In genomic region chr11:20154381-20154780, GRCh38 we compare ENCODE assay signal across 21 cellular contexts. TPM values are rescaled to one million over a fixed set of nuclear protein-coding genes. Genes with fewer than 3 reads are reported as not detected.
DNase-seq lines count a peak whose midpoint lies in the region; ATAC-seq and TF ChIP-seq lines count a peak whose summit lies in the region.
"Had no signal": no experiment of that assay in that cellular context is flagged by ENCODE, and none has a peak within 500 bp of the region (broad histone marks: within the 10 kb centered on the region; RNA-seq: fewer than 3 reads in every experiment).

No MANE protein-coding gene starts in this region.

- TF ChIP-seq CTCF in GM23338 (conservative IDR thresholded peaks at IDR 0.05; ENCODE audit: low read depth in 2 of 2) (no peak), SK-N-SH (IDR thresholded peaks at IDR 0.05) (no peak; the same call in 1 of the 2 replicates)
- TF ChIP-seq CTCF in CD8-positive, alpha-beta T cell (IDR thresholded peaks at IDR 0.05): no peak

- H3K9me3 ChIP-seq in SK-N-SH: no peaks in the 10 kb centered on the region
- no peaks in the 10 kb centered on the region for H3K9me3 ChIP-seq in CD8-positive, alpha-beta T cell (ENCODE audit: low read length)

- intact Hi-C loops in CD8-positive, alpha-beta T cell (cut with DNase I, micrococcal nuclease): loop anchor here in 1 of 2 experiments (10.0 kb wide), 1 partner anchor 210 kb away; the partner anchor contains the start of gene HTATIP2

- no peak overlapping the region for H3K4me3 Mint-ChIP-seq in GM23338
- H3K4me3 Mint-ChIP-seq in CD8-positive, alpha-beta T cell: no peak overlapping the region
- H3K4me3 Mint-ChIP-seq: activated CD4-positive, alpha-beta memory T cell treated with anti-CD3 and anti-CD28 coated beads, Interleukin-2, amount 10 ng/mL, durations not matched to agents 7 days and 5 days; activated naive CD8-positive, alpha-beta T cell treated with anti-CD3 and anti-CD28 coated beads, Interleukin-2, amount 10 ng/mL, durations not matched to agents 7 days and 5 days had no signal

- no peak for TF ChIP-seq EP300 in SK-N-SH (IDR thresholded peaks at IDR 0.05; ENCODE audit: borderline replicate concordance in 1 of 2, low read depth in 1 of 2, low read length in 1 of 2)

- H3K36me3 Mint-ChIP-seq in GM23338 (ENCODE audit: low read depth): no peaks in the 10 kb centered on the region; the same call in 2 of the 3 replicates
- H3K36me3 Mint-ChIP-seq in CD8-positive, alpha-beta T cell: no peaks in the 10 kb centered on the region

- H3K27me3 ChIP-seq in GM23338 (ENCODE audit: insufficient read depth): peaks cover 64% of the 10 kb centered on the region
- peaks cover 6% of the 10 kb centered on the region; the same call in 1 of the 2 replicates for H3K27me3 ChIP-seq in SK-N-SH (ENCODE audit: insufficient read depth)
- peaks cover 18% of the 10 kb centered on the region for H3K27me3 ChIP-seq in CD8-positive, alpha-beta T cell (ENCODE audit: insufficient read depth, low read length)

- H3K9ac ChIP-seq in SK-N-SH: no peak overlapping the region

- H3K4me2 ChIP-seq in GM23338 (no peak overlapping the region), SK-N-SH (no peak overlapping the region)

- H3K27ac Mint-ChIP-seq in GM23338: no peak overlapping the region
- H3K27ac Mint-ChIP-seq in CD8-positive, alpha-beta T cell: no peak overlapping the region
- H3K27ac Mint-ChIP-seq: activated CD4-positive, alpha-beta memory T cell treated with anti-CD3 and anti-CD28 coated beads, Interleukin-2, amount 10 ng/mL, durations not matched to agents 7 days and 5 days; activated naive CD8-positive, alpha-beta T cell treated with anti-CD3 and anti-CD28 coated beads, Interleukin-2, amount 10 ng/mL, durations not matched to agents 7 days and 5 days had no signal

- no peaks in the 10 kb centered on the region; the same call in 1 of the 2 replicates for H3K36me3 ChIP-seq in GM23338 (ENCODE audit: insufficient read depth)
- H3K36me3 ChIP-seq in SK-N-SH (replicated peaks in 1 of 2; ENCODE audit: control insufficient read depth in 1 of 2, insufficient read depth in 2 of 2, low read length in 1 of 2): no peaks in the 10 kb centered on the region
- H3K36me3 ChIP-seq in CD8-positive, alpha-beta T cell (ENCODE audit: insufficient read depth, low read length): no peaks in the 10 kb centered on the region
- H3K36me3 ChIP-seq: cardiac muscle cell, tibial nerve had no signal

- H3K27me3 Mint-ChIP-seq in GM23338 (ENCODE audit: insufficient read depth, low read depth, poor library complexity): peaks cover 55% of the 10 kb centered on the region
- H3K27me3 Mint-ChIP-seq in CD8-positive, alpha-beta T cell (ENCODE audit: low read depth): peaks cover 32% of the 10 kb centered on the region

- CTCF ChIA-PET in SK-N-SH (lab: Yijun Ruan, JAX): interaction anchor here (0.8 to 2.3 kb wide), 6 partner anchors 21 to 200 kb away, joined by 3 to 13 read pairs (median 3); no protein-coding TSS in a partner anchor
- CTCF ChIA-PET in CD8-positive, alpha-beta T cell (lab: Charles Lee): interaction anchor here (0.9 to 2.3 kb wide), 3 partner anchors 23 to 200 kb away, joined by 3 to 10 read pairs (median 4); no protein-coding TSS in a partner anchor

- TF ChIP-seq RAD21 in SK-N-SH (IDR thresholded peaks at IDR 0.05; ENCODE audit: low read length): no peak

- H4K20me1 ChIP-seq in GM23338 (replicated peaks; ENCODE audit: insufficient read depth): peaks cover 2% of the 10 kb centered on the region
- H4K20me1 ChIP-seq in SK-N-SH (ENCODE audit: insufficient read depth): no peaks in the 10 kb centered on the region

- H3F3A ChIP-seq in GM23338 (replicated peaks; ENCODE audit: low read depth): peaks cover 23% of the 10 kb centered on the region
- H3F3A ChIP-seq in SK-N-SH (replicated peaks; ENCODE audit: insufficient read depth): peaks cover 9% of the 10 kb centered on the region

- H3K4me1 ChIP-seq in GM23338 (ENCODE audit: insufficient read depth) (peaks cover 40% of the 10 kb centered on the region), SK-N-SH (ENCODE audit: control insufficient read depth in 1 of 2, insufficient read depth in 2 of 2, low read depth in 1 of 2, low read length in 1 of 2) (no peaks in the 10 kb centered on the region)
- H3K4me1 ChIP-seq in CD8-positive, alpha-beta T cell (ENCODE audit: insufficient read depth, low read length): peaks cover 11% of the 10 kb centered on the region

- H3K4me1 Mint-ChIP-seq in GM23338: peaks cover 33% of the 10 kb centered on the region
- H3K4me1 Mint-ChIP-seq in CD8-positive, alpha-beta T cell (ENCODE audit: low read depth): peaks cover 24% of the 10 kb centered on the region

- no peaks in the 10 kb centered on the region for H3K79me2 ChIP-seq in GM23338 (replicated peaks; ENCODE audit: insufficient read depth)
- H3K79me2 ChIP-seq in SK-N-SH (ENCODE audit: insufficient read depth): no peaks in the 10 kb centered on the region

- ATAC-seq in GM23338 (no peak; the same call in 2 of the 3 replicates), HG03039 (IDR thresholded peaks at IDR 0.05; ENCODE audit: unreplicated experiment) (no peak), HG02798 (IDR thresholded peaks at IDR 0.05; ENCODE audit: poor library complexity, unreplicated experiment) (no peak), HG02642 (IDR thresholded peaks at IDR 0.05; ENCODE audit: poor library complexity, unreplicated experiment) (no peak)
- no peak for ATAC-seq in CD8-positive, alpha-beta T cell
- ATAC-seq: HCT116, left ventricle myocardium superior had no signal

- WGBS in SK-N-SH (ENCODE audit: low lambda C conversion rate): 100% methylated on average over 1 of the region's 1 CpG

- DNase-seq in A172 (ENCODE audit: low spot score): peak; percentile 16
- DNase-seq in GM23338 (ENCODE audit: low spot score): peak; percentile 72
- no peak for DNase-seq in SK-N-SH
- peak; percentile 75 for DNase-seq in hepatic stellate cell (ENCODE audit: low spot score)
- DNase-seq in CD8-positive, alpha-beta T cell: no peak
- DNase-seq: activated CD4-positive, alpha-beta memory T cell treated with anti-CD3 and anti-CD28 coated beads, Interleukin-2, amount 10 ng/mL, durations not matched to agents 7 days and 5 days; activated naive CD8-positive, alpha-beta T cell treated with anti-CD3 and anti-CD28 coated beads, Interleukin-2, amount 10 ng/mL, durations not matched to agents 7 days and 5 days; effector memory CD4-positive, alpha-beta T cell; GF-D8; left ventricle myocardium superior; NCI-H1930; NCI-H524 treated with DMSO at 0.1 percent for 48 hours; small intestine had no signal

- H3K4me3 ChIP-seq in GM23338 (no peak overlapping the region), SK-N-SH (ENCODE audit: low read depth in 2 of 2, low read length in 1 of 2) (no peak overlapping the region)
- H3K4me3 ChIP-seq in CD8-positive, alpha-beta T cell (ENCODE audit: low read depth, low read length): no peak overlapping the region
- H3K4me3 ChIP-seq: cardiac muscle cell, tibial nerve had no signal

- H3K9me2 ChIP-seq in GM23338 (ENCODE audit: insufficient read depth): no peaks in the 10 kb centered on the region
- no peaks in the 10 kb centered on the region for H3K9me2 ChIP-seq in SK-N-SH

- no peak overlapping the region for H3K27ac ChIP-seq in GM23338 (ENCODE audit: low read depth)
- peak overlapping the region in 1 of 2 experiments; percentile 17; a peak in 1 of 4 replicates for H3K27ac ChIP-seq in SK-N-SH (ENCODE audit: low read depth in 2 of 2, low read length in 1 of 2)
- H3K27ac ChIP-seq in CD8-positive, alpha-beta T cell (ENCODE audit: low read depth, low read length): no peak overlapping the region
- H3K27ac ChIP-seq: cardiac muscle cell, tibial nerve, VCaP had no signal

- POLR2A ChIA-PET in SK-N-SH (lab: Yijun Ruan, JAX): no interaction called here
- POLR2A ChIA-PET in CD8-positive, alpha-beta T cell (lab: Charles Lee): interaction anchor here (1.3 kb wide), 1 partner anchor 10 kb away, joined by 4 read pairs; no protein-coding TSS in a partner anchor

- no peaks in the 10 kb centered on the region; the same call in 2 of the 3 replicates for H3K9me3 Mint-ChIP-seq in GM23338
- H3K9me3 Mint-ChIP-seq in CD8-positive, alpha-beta T cell: no peaks in the 10 kb centered on the region

- H2AFZ ChIP-seq in GM23338 (no peak overlapping the region), SK-N-SH (ENCODE audit: low read depth) (no peak overlapping the region)

TF ChIP-seq in GM23338, 12 proteins besides CTCF, POLR2A, EP300 and RAD21 (continues in another document):
- no peak for TF ChIP-seq NANOG (IDR thresholded peaks at IDR 0.05; ENCODE audit: borderline replicate concordance)

TF ChIP-seq in SK-N-SH, 30 proteins besides CTCF, POLR2A, EP300 and RAD21 (continues in another document):
- TF ChIP-seq, protein P1, sequence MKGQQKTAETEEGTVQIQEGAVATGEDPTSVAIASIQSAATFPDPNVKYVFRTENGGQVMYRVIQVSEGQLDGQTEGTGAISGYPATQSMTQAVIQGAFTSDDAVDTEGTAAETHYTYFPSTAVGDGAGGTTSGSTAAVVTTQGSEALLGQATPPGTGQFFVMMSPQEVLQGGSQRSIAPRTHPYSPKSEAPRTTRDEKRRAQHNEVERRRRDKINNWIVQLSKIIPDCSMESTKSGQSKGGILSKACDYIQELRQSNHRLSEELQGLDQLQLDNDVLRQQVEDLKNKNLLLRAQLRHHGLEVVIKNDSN (IDR thresholded peaks at IDR 0.05; ENCODE audit: borderline replicate concordance, low read depth): no peak
- TF ChIP-seq RXRA (IDR thresholded peaks at IDR 0.05; ENCODE audit: borderline replicate concordance, low read depth) (no peak), GATA2 (CRISPR knock-in tag; IDR thresholded peaks at IDR 0.05) (no peak), JUND (IDR thresholded peaks at IDR 0.05) (peak; percentile 22; the same call in 1 of the 2 replicates), POLR2AphosphoS5 (IDR thresholded peaks at IDR 0.05; ENCODE audit: low read depth, low read length) (no peak), IRF3 (IDR thresholded peaks at IDR 0.05; ENCODE audit: low read depth, low read length) (no peak)

RNA-seq across cellular contexts. Expression of gene DBX1, which starts 5.9 kb away (rescaled TPM):
- not detected in 2 replicates for total RNA-seq in A172 (2014; rRNA removed; shearing (Covaris generic))
- not detected in 2 replicates for total RNA-seq in GM23338 (2014; rRNA removed; shearing (Covaris generic))
- polyA plus RNA-seq in GM23338 (2016; fragmentation: Nextera tagmentation; extraction: Ambion mirVana) (0.16 TPM in 1 of 2 replicates, not detected in the other), SK-N-SH (2012; rRNA removed) (not detected in 2 replicates)
- polyA plus RNA-seq in SK-N-SH (2012; cell fraction: cytosol; rRNA removed): not detected in 2 replicates
- not detected in 2 replicates for polyA plus RNA-seq in SK-N-SH (2012; cell fraction: nucleus; rRNA removed)
- not detected for total RNA-seq in CD8-positive, alpha-beta T cell
- total RNA-seq: activated CD4-positive, alpha-beta memory T cell treated with anti-CD3 and anti-CD28 coated beads, Interleukin-2, amount 10 ng/mL, durations not matched to agents 7 days and 5 days; activated naive CD8-positive, alpha-beta T cell treated with anti-CD3 and anti-CD28 coated beads, Interleukin-2, amount 10 ng/mL, durations not matched to agents 7 days and 5 days; cardiac muscle cell; fibroblast of villous mesenchyme; left ventricle myocardium superior; tibial nerve had no signal
- polyA plus RNA-seq: cardiac muscle cell, small intestine had no signal

Comparison
In these comparisons a context has a peak if more than half of its experiments do, and no peak if none do; other contexts are left out.
1. DNase-seq: peak in A172 (single experiment), GM23338 (single experiment) and hepatic stellate cell (single experiment); none in SK-N-SH (single experiment) and CD8-positive, alpha-beta T cell (0 of 7).